ENCODE assay signal across 8 cellular contexts in the genomic region with DNA sequence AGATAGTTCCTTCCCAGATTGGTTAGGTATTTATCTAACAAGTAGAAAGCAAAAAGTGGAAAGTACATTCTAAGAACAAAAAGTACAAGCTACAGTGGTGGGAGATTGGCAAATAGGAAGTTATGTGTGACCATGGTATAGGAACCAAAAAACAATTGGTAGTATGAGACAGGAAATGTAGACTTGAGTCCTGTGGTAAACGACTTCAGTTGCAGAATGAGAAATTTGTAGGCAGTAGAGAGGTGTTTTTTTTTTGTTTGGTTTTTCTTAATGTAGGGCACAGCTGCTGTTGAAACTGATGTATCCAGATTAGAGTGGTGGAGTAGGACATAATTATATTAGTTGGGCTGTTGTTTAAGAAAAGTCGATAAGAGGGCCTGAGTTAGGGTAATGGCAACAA.
DNase-seq lines count a peak whose midpoint lies in the region; ATAC-seq lines count a peak whose summit lies in the region.

No MANE protein-coding gene starts in this region.

- H3K27me3 ChIP-seq in BLaER1 = no peaks in the 10 kb centered on the region

- no peak overlapping the region for H3K27ac ChIP-seq in BLaER1

- H3K4me3 ChIP-seq in BLaER1 = no peak overlapping the region

- H3K9me3 ChIP-seq in BLaER1 = peaks cover 8% of the 10 kb centered on the region; the same call in 1 of the 2 replicates

- H3K36me3 Mint-ChIP-seq in activated naive CD8-positive, alpha-beta T cell treated with anti-CD3 and anti-CD28 coated beads for 36 hours = peaks cover 49% of the 10 kb centered on the region

- DNase-seq in activated naive CD8-positive, alpha-beta T cell treated with anti-CD3 and anti-CD28 coated beads for 36 hours = no peak
- DNase-seq in cortex of kidney (lab: John Stamatoyannopoulos, UW) (no peak), hypothalamus (lab: John Stamatoyannopoulos, UW) (no peak)
- no peak for DNase-seq in activated CD8-positive, alpha-beta memory T cell treated with anti-CD3 and anti-CD28 coated beads, Interleukin-2, amount 50 U/mL, for 48 hours
- no peak for DNase-seq in stimulated activated CD4-positive, alpha-beta T cell treated with anti-CD3 and anti-CD28 coated beads, Interleukin-1b, Interleukin-23, amount 100 ng/mL, for 48 hours

- peaks cover 21% of the 10 kb centered on the region for H3K4me1 Mint-ChIP-seq in activated naive CD8-positive, alpha-beta T cell treated with anti-CD3 and anti-CD28 coated beads for 36 hours

- H3K4me2 ChIP-seq in BLaER1 = peak overlapping the region; percentile 24; the same call in 1 of the 2 replicates

- peak overlapping the region; percentile 92 for H3K27ac Mint-ChIP-seq in activated naive CD8-positive, alpha-beta T cell treated with anti-CD3 and anti-CD28 coated beads for 36 hours

- peaks cover 44% of the 10 kb centered on the region for H3K36me3 ChIP-seq in BLaER1

- H3K4me1 ChIP-seq in BLaER1 = peaks cover 11% of the 10 kb centered on the region

- no peak overlapping the region for H3K9ac ChIP-seq in BLaER1

- peaks cover 8% of the 10 kb centered on the region for H3K9me3 Mint-ChIP-seq in activated naive CD8-positive, alpha-beta T cell treated with anti-CD3 and anti-CD28 coated beads for 36 hours

- ATAC-seq in GM19351 (IDR thresholded peaks at IDR 0.05; ENCODE audit: unreplicated experiment) (peak; percentile 100), HG03175 (IDR thresholded peaks at IDR 0.05; ENCODE audit: unreplicated experiment) (peak; percentile 100)

- peak overlapping the region; percentile 73 for H3K4me3 Mint-ChIP-seq in activated naive CD8-positive, alpha-beta T cell treated with anti-CD3 and anti-CD28 coated beads for 36 hours

- H3K27me3 Mint-ChIP-seq in activated naive CD8-positive, alpha-beta T cell treated with anti-CD3 and anti-CD28 coated beads for 36 hours = no peaks in the 10 kb centered on the region

- H4K20me1 ChIP-seq in BLaER1 = no peaks in the 10 kb centered on the region
